8 cellular contexts compared by ENCODE assay signal in genomic region chr2:207530160-207531023, GRCh38. TPM values are rescaled to one million over a fixed set of nuclear protein-coding genes. Genes with fewer than 3 reads are reported as not detected.
DNase-seq lines count a peak whose midpoint lies in the region; TF ChIP-seq lines count a peak whose summit lies in the region.

No MANE protein-coding gene starts in this region.

- H3K4me3 ChIP-seq in HFF-Myc (replicated peaks; ENCODE audit: low read depth, low read length) (peak overlapping the region; percentile 94), mesodermal cell (ENCODE audit: extremely low read depth, insufficient read depth, low read length, poor library complexity, severe bottlenecking) (peak overlapping the region; percentile 74)

- H3K9me3 ChIP-seq in mesodermal cell (ENCODE audit: control insufficient read depth, low read length): no peaks in the 10 kb centered on the region

- peaks cover 22% of the 10 kb centered on the region for H3K36me3 ChIP-seq in mesodermal cell (ENCODE audit: control insufficient read depth, insufficient read depth, low read length)

- peaks cover 14% of the 10 kb centered on the region for H3K4me1 ChIP-seq in mesodermal cell (ENCODE audit: control insufficient read depth, insufficient read depth, low read length, poor library complexity, severe bottlenecking)

- peak overlapping the region; percentile 99 for H3K27ac ChIP-seq in mesodermal cell (ENCODE audit: low read depth, low read length, severe bottlenecking)

- no peak for TF ChIP-seq CTCF in HFF-Myc (IDR thresholded peaks at IDR 0.05; ENCODE audit: low read depth, low read length, missing control alignments)

- 0% methylated on average over 4 to 24 of the region's 93 CpGs for WGBS in mesodermal cell (ENCODE audit: insufficient coverage in 2 of 2), 2 experiments

- DNase-seq in ELF-1 (ENCODE audit: low read depth, low spot score) (peak; percentile 37), HFF-Myc (ENCODE audit: extremely low read depth, low read depth) (no peak), NCI-H2171 treated with DMSO at 0.1 percent for 48 hours (lab: John Stamatoyannopoulos, UW) (peak; percentile 46), NCI-H128 (lab: John Stamatoyannopoulos, UW; ENCODE audit: unreplicated experiment) (no peak)
- peak; percentile 41 to 50 for DNase-seq in activated CD4-positive, alpha-beta T cell treated with anti-CD3 and anti-CD28 coated beads, Interleukin-2, amount 50 U/mL, for 48 hours
- DNase-seq in effector CD4-positive, alpha-beta T cell: peak; percentile 43
- DNase-seq in stimulated activated CD8-positive, alpha-beta memory T cell treated with anti-CD3 and anti-CD28 coated beads, Interleukin-4, amount 100 ng/mL, for 48 hours: peak; percentile 62

RNA-seq across cellular contexts. Expression of gene CREB1, which starts 0.6 kb away (rescaled TPM):
- 53.2 TPM for polyA plus RNA-seq in mesodermal cell (2013, experiment 1 of 2)
- 51.2 TPM for polyA plus RNA-seq in mesodermal cell (2013, experiment 2 of 2)

Comparison
In these comparisons a context has a peak if more than half of its experiments do, and no peak if none do; other contexts are left out.
1. DNase-seq: peak in ELF-1 (single experiment), NCI-H2171 treated with DMSO at 0.1 percent for 48 hours (single experiment), activated CD4-positive, alpha-beta T cell treated with anti-CD3 and anti-CD28 coated beads, Interleukin-2, amount 50 U/mL, for 48 hours (2 of 2), effector CD4-positive, alpha-beta T cell (single experiment) and stimulated activated CD8-positive, alpha-beta memory T cell treated with anti-CD3 and anti-CD28 coated beads, Interleukin-4, amount 100 ng/mL, for 48 hours (single experiment); none in HFF-Myc (single experiment) and NCI-H128 (single experiment).